ENCODE assay signal across 12 cellular contexts in genomic region chr7:129258649-129259389, GRCh38. TPM values are rescaled to one million over a fixed set of nuclear protein-coding genes. Genes with fewer than 3 reads are reported as not detected.
DNase-seq lines count a peak whose midpoint lies in the region; ATAC-seq, FAIRE-seq and TF ChIP-seq lines count a peak whose summit lies in the region.
"Had no signal": no experiment of that assay in that cellular context is flagged by ENCODE, and none has a peak within 500 bp of the region (broad histone marks: within the 10 kb centered on the region; RNA-seq: fewer than 3 reads in every experiment).

No MANE protein-coding gene starts in this region.

- no peak overlapping the region for H3K4me3 ChIP-seq in pancreas

- no peaks in the 10 kb centered on the region for H3K27me3 ChIP-seq in pancreas

- DNase-seq in NCI-H345 (lab: John Stamatoyannopoulos, UW) (peak; percentile 3), NCI-H345 treated with DMSO at 0.1 percent for 48 hours (lab: John Stamatoyannopoulos, UW; ENCODE audit: unreplicated experiment) (no peak), NCI-H774 (lab: John Stamatoyannopoulos, UW) (peak; percentile 1), epithelial cell of prostate (ENCODE audit: low read depth, low spot score) (no peak), pancreas (no peak), NCI-H510A treated with DMSO at 0.1 percent for 48 hours (lab: John Stamatoyannopoulos, UW) (no peak), islet precursor cell (no peak)
- DNase-seq: activated T-cell treated with anti-CD3 and anti-CD28 coated beads, Interleukin-2, amount 50 U/mL, for 1 hour; Kasumi-1; stimulated activated CD4-positive, alpha-beta T cell treated with anti-CD3 and anti-CD28 coated beads, Interleukin-15, amount 100 ng/mL, for 24 hours; stimulated activated naive CD4-positive, alpha-beta T cell treated with Interleukin-2 at 50 U/mL for 16 hours had no signal

- no peaks in the 10 kb centered on the region for H3K4me1 ChIP-seq in pancreas

- intact Hi-C loops in pancreas (cut with DNase I): no loop called here

- no peaks in the 10 kb centered on the region for H3K36me3 ChIP-seq in pancreas

- H3K27ac ChIP-seq in epithelial cell of prostate (peak overlapping the region; percentile 25), pancreas (no peak overlapping the region)

- TF ChIP-seq CTCF in pancreas (IDR thresholded peaks at IDR 0.05): no peak

- no peaks in the 10 kb centered on the region for H3K9me3 ChIP-seq in pancreas

- peak; percentile 9 for FAIRE-seq in pancreas (lab: Jason Lieb, UNC)

- WGBS in pancreas, 2 donors: 81 to 86% methylated on average over 4 of the region's 4 CpGs

- no peak for ATAC-seq in pancreas
- ATAC-seq in HG02884 (IDR thresholded peaks at IDR 0.05; ENCODE audit: unreplicated experiment): no peak

RNA-seq across cellular contexts. Expression of gene AHCYL2, which starts 34.0 kb away (rescaled TPM):
- total RNA-seq in pancreas: 10 to 100 TPM; 11.5 to 16.8 (median 13.7) TPM
- 1 to 10 TPM; 5.1 to 8.7 TPM for polyA plus RNA-seq in pancreas

Comparison
In these comparisons a context has a peak if more than half of its experiments do, and no peak if none do; other contexts are left out.
1. DNase-seq: peak in NCI-H345 (single experiment) and NCI-H774 (single experiment); none in NCI-H345 treated with DMSO at 0.1 percent for 48 hours (single experiment), epithelial cell of prostate (single experiment), pancreas (0 of 6), NCI-H510A treated with DMSO at 0.1 percent for 48 hours (single experiment) and islet precursor cell (single experiment).